In genomic region chr12:23756416-23756815, GRCh38 we compare ENCODE assay signal across 28 cellular contexts.
DNase-seq lines count a peak whose midpoint lies in the region; ATAC-seq, FAIRE-seq and TF ChIP-seq lines count a peak whose summit lies in the region.
"Had no signal": no experiment of that assay in that cellular context is flagged by ENCODE, and none has a peak within 500 bp of the region (broad histone marks: within the 10 kb centered on the region; RNA-seq: fewer than 3 reads in every experiment).

No MANE protein-coding gene starts in this region.

- no peak overlapping the region for H3K9ac ChIP-seq in K562 (ENCODE audit: insufficient read depth in 1 of 2, low read depth in 2 of 2, low read length in 2 of 2)
- H3K9ac ChIP-seq in neural progenitor cell: no peak overlapping the region
- H3K9ac ChIP-seq: parathyroid adenoma had no signal

- H3K36me3 Mint-ChIP-seq in neural progenitor cell: peaks cover 9% of the 10 kb centered on the region
- H3K36me3 Mint-ChIP-seq: activated naive CD8-positive, alpha-beta T cell; immature natural killer cell; stimulated activated naive B cell treated with anti-CD40 and anti-IgM and Interleukin-4, amounts not matched to agents 10 μg/mL and 1 μg/mL and 100 μg/mL, for 72 hours had no signal

- H4K20me1 ChIP-seq in K562 (replicated peaks; ENCODE audit: control insufficient read depth, insufficient read depth, low read length) (no peaks in the 10 kb centered on the region), neural progenitor cell (ENCODE audit: low read depth) (no peaks in the 10 kb centered on the region)

- BruUV-seq in K562 (replicated peaks; lab: Mats Ljungman, UMichigan): no TSS peak

- POLR2A ChIA-PET in K562 (lab: Yijun Ruan, JAX): interaction anchor here (1.4 kb wide), 1 partner anchor 30 kb away, joined by 3 read pairs; no protein-coding TSS in a partner anchor

- H3K27ac ChIP-seq in K562 (ENCODE audit: extremely low read depth, low read depth, low read length): no peak overlapping the region
- peak overlapping the region; percentile 98 for H3K27ac ChIP-seq in neural progenitor cell
- H3K27ac ChIP-seq in lower lobe of right lung: no peak overlapping the region
- H3K27ac ChIP-seq: breast epithelium, parathyroid adenoma, SJSA1, skin epidermis, upper lobe of left lung had no signal

- no peaks in the 10 kb centered on the region for H3K36me3 ChIP-seq in K562 (ENCODE audit: control insufficient read depth, insufficient read depth, low read length)
- no peaks in the 10 kb centered on the region for H3K36me3 ChIP-seq in neural progenitor cell
- H3K36me3 ChIP-seq in lower lobe of right lung: no peaks in the 10 kb centered on the region
- H3K36me3 ChIP-seq: breast epithelium, SJSA1, upper lobe of left lung had no signal

- no peak for TF ChIP-seq RAD21 in K562 (CRISPR knock-in tag; conservative IDR thresholded peaks at IDR 0.05 in 1 of 2, IDR thresholded peaks at IDR 0.05 in 1 of 2)

- H3K9me3 Mint-ChIP-seq in neural progenitor cell: no peaks in the 10 kb centered on the region
- H3K9me3 Mint-ChIP-seq: activated CD4-positive, alpha-beta T cell treated with anti-CD3 and anti-CD28 coated beads, Interleukin-2, amount 10 ng/mL, durations not matched to agents 24 days and 14 days; stimulated activated naive B cell treated with anti-CD40 and anti-IgM and Interleukin-4, amounts not matched to agents 10 μg/mL and 1 μg/mL and 100 μg/mL, for 72 hours had no signal

- CTCF ChIA-PET in K562 (lab: Yijun Ruan, JAX; ENCODE audit: low intra/inter-chr PET ratio): no interaction called here

- ATAC-seq in K562: no peak
- no peak for ATAC-seq in lower lobe of right lung
- ATAC-seq in HG03175 (IDR thresholded peaks at IDR 0.05; ENCODE audit: unreplicated experiment): no peak
- ATAC-seq: left colon; stimulated activated naive B cell treated with anti-CD40 and anti-IgM and Interleukin-4, amounts not matched to agents 10 μg/mL and 1 μg/mL and 100 μg/mL, for 72 hours had no signal

- no peaks in the 10 kb centered on the region for H3K27me3 Mint-ChIP-seq in neural progenitor cell (ENCODE audit: insufficient read depth, low read depth)
- H3K27me3 Mint-ChIP-seq: activated CD4-positive, alpha-beta T cell treated with anti-CD3 and anti-CD28 coated beads, Interleukin-2, amount 10 ng/mL, durations not matched to agents 24 days and 14 days; activated naive CD8-positive, alpha-beta T cell; stimulated activated naive B cell treated with anti-CD40 and anti-IgM and Interleukin-4, amounts not matched to agents 10 μg/mL and 1 μg/mL and 100 μg/mL, for 72 hours had no signal

- intact Hi-C loops in K562 (cut with micrococcal nuclease) (no loop called here), lower lobe of right lung (cut with DNase I) (no loop called here)

- peaks cover 82% of the 10 kb centered on the region for H3K4me1 Mint-ChIP-seq in neural progenitor cell
- H3K4me1 Mint-ChIP-seq: activated CD4-positive, alpha-beta T cell treated with anti-CD3 and anti-CD28 coated beads, Interleukin-2, amount 10 ng/mL, durations not matched to agents 24 days and 14 days; immature natural killer cell; stimulated activated naive B cell treated with anti-CD40 and anti-IgM and Interleukin-4, amounts not matched to agents 10 μg/mL and 1 μg/mL and 100 μg/mL, for 72 hours had no signal

- H2AFZ ChIP-seq in K562 (ENCODE audit: low read depth, low read length) (peak overlapping the region; percentile 18), neural progenitor cell (replicated peaks) (no peak overlapping the region)
- H2AFZ ChIP-seq: parathyroid adenoma had no signal

- H3K4me3 ChIP-seq in K562 (no peak overlapping the region), neural progenitor cell (no peak overlapping the region), lower lobe of right lung (no peak overlapping the region)
- H3K4me3 ChIP-seq: breast epithelium, SJSA1, skin epidermis, upper lobe of left lung had no signal

- H3K4me2 ChIP-seq in K562 (ENCODE audit: insufficient read depth, low read length) (no peak overlapping the region), neural progenitor cell (peak overlapping the region; percentile 76)

- TF ChIP-seq CTCF in K562 (IDR thresholded peaks at IDR 0.05 in 2 of 3, conservative IDR thresholded peaks at IDR 0.05 in 1 of 3; ENCODE audit: insufficient read depth in 2 of 3, low read depth in 1 of 3, low read length in 3 of 3): no peak
- TF ChIP-seq CTCF in neural progenitor cell (IDR thresholded peaks at IDR 0.05): no peak
- no peak for TF ChIP-seq CTCF in lower lobe of right lung (IDR thresholded peaks at IDR 0.05)

- H3K9me3 ChIP-seq in K562 (replicated peaks; ENCODE audit: control insufficient read depth, insufficient read depth, low read depth, low read length) (no peaks in the 10 kb centered on the region), neural progenitor cell (ENCODE audit: low read depth) (no peaks in the 10 kb centered on the region), lower lobe of right lung (no peaks in the 10 kb centered on the region)
- H3K9me3 ChIP-seq: breast epithelium, SJSA1, upper lobe of left lung had no signal

- no peaks in the 10 kb centered on the region for H3K27me3 ChIP-seq in K562 (ENCODE audit: control insufficient read depth in 2 of 2, insufficient read depth in 2 of 2, low read length in 2 of 2)
- H3K27me3 ChIP-seq in neural progenitor cell: no peaks in the 10 kb centered on the region
- H3K27me3 ChIP-seq in lower lobe of right lung (ENCODE audit: low read depth): no peaks in the 10 kb centered on the region
- H3K27me3 ChIP-seq: breast epithelium, SJSA1, upper lobe of left lung had no signal

- no peak for TF ChIP-seq EP300 in K562 (IDR thresholded peaks at IDR 0.05; ENCODE audit: low read length)

- in situ Hi-C loops in K562 (cut with MboI): no loop called here

- DNase-seq in DMS153 (lab: John Stamatoyannopoulos, UW): peak; percentile 35
- DNase-seq in DMS153 treated with DMSO at 0.1 percent for 48 hours (lab: John Stamatoyannopoulos, UW; ENCODE audit: unreplicated experiment): no peak
- peak; percentile 70 to 79 for DNase-seq in NCI-H1930 (lab: John Stamatoyannopoulos, UW)
- DNase-seq in K562 (ENCODE audit: extremely low read depth in 1 of 4, low spot score in 3 of 4): no peak
- peak; percentile 33 for DNase-seq in neural progenitor cell (ENCODE audit: low spot score)
- no peak for DNase-seq in stimulated activated CD4-positive, alpha-beta T cell treated with anti-CD3 and anti-CD28 coated beads, Interleukin-4, amount 100 ng/mL, for 1 hour
- no peak for DNase-seq in lower lobe of right lung
- DNase-seq: activated CD4-positive, alpha-beta T cell treated with anti-CD3 and anti-CD28 coated beads, Interleukin-2, amount 10 ng/mL, durations not matched to agents 24 days and 14 days; activated effector memory CD4-positive, alpha-beta T cell treated with Interleukin-2 at 50 U/mL for 16 hours; C1 segment of cervical spinal cord; DMS79 treated with DMSO at 0.1 percent for 48 hours; GDM1; HFFc6; hippocampal formation; immature natural killer cell; KG1; left colon; NCI-H1436 treated with DMSO at 0.1 percent for 48 hours; NCI-H82; stimulated activated naive B cell treated with anti-CD40 and anti-IgM and Interleukin-4, amounts not matched to agents 10 μg/mL and 1 μg/mL and 100 μg/mL, for 72 hours; T-helper 9 cell; upper lobe of left lung had no signal

- H3K9me1 ChIP-seq in K562 (ENCODE audit: control insufficient read depth, insufficient read depth, low read length): no peaks in the 10 kb centered on the region

- no peak overlapping the region for H3K4me3 Mint-ChIP-seq in neural progenitor cell
- H3K4me3 Mint-ChIP-seq: activated CD4-positive, alpha-beta T cell treated with anti-CD3 and anti-CD28 coated beads, Interleukin-2, amount 10 ng/mL, durations not matched to agents 24 days and 14 days; activated naive CD8-positive, alpha-beta T cell; HFFc6; immature natural killer cell; stimulated activated naive B cell treated with anti-CD40 and anti-IgM and Interleukin-4, amounts not matched to agents 10 μg/mL and 1 μg/mL and 100 μg/mL, for 72 hours had no signal

- FAIRE-seq in K562 (lab: Jason Lieb, UNC): no peak

- H3K4me1 ChIP-seq in K562 (replicated peaks in 1 of 2; ENCODE audit: control insufficient read depth in 2 of 2, insufficient read depth in 2 of 2, low read length in 2 of 2) (no peaks in the 10 kb centered on the region; a peak in 1 of 5 replicates), neural progenitor cell (peaks cover 99% of the 10 kb centered on the region), lower lobe of right lung (peaks cover 5% of the 10 kb centered on the region)
- H3K4me1 ChIP-seq: breast epithelium, parathyroid adenoma had no signal

- H3F3A ChIP-seq in neural progenitor cell (ENCODE audit: low read depth): peaks cover 96% of the 10 kb centered on the region

- WGBS in K562 (ENCODE audit: insufficient coverage, low coverage, missing lambda C conversion rate): 80% methylated on average over 2 of the region's 2 CpGs

- H3K79me2 ChIP-seq in K562 (ENCODE audit: control insufficient read depth, insufficient read depth, low read length): no peaks in the 10 kb centered on the region
- H3K79me2 ChIP-seq in neural progenitor cell (ENCODE audit: low read depth): peaks cover 55% of the 10 kb centered on the region
- H3K79me2 ChIP-seq: parathyroid adenoma had no signal

- no peak for TF ChIP-seq POLR2A in K562 (conservative IDR thresholded peaks at IDR 0.05)

- peak overlapping the region; percentile 97 for H3K27ac Mint-ChIP-seq in neural progenitor cell
- H3K27ac Mint-ChIP-seq: activated CD4-positive, alpha-beta T cell treated with anti-CD3 and anti-CD28 coated beads, Interleukin-2, amount 10 ng/mL, durations not matched to agents 24 days and 14 days; activated naive CD8-positive, alpha-beta T cell; HFFc6; immature natural killer cell; stimulated activated naive B cell treated with anti-CD40 and anti-IgM and Interleukin-4, amounts not matched to agents 10 μg/mL and 1 μg/mL and 100 μg/mL, for 72 hours had no signal

Comparison
In these comparisons a context has a peak if more than half of its experiments do, and no peak if none do; other contexts are left out.
1. DNase-seq: peak in DMS153 (single experiment), NCI-H1930 (2 of 2) and neural progenitor cell (single experiment); none in DMS153 treated with DMSO at 0.1 percent for 48 hours (single experiment), K562 (0 of 4), stimulated activated CD4-positive, alpha-beta T cell treated with anti-CD3 and anti-CD28 coated beads, Interleukin-4, amount 100 ng/mL, for 1 hour (single experiment) and lower lobe of right lung (single experiment).